In genomic region chr15:50685976-50686467, GRCh38 we compare ENCODE assay signal across 8 cellular contexts. TPM values are rescaled to one million over a fixed set of nuclear protein-coding genes. Genes with fewer than 3 reads are reported as not detected.
DNase-seq lines count a peak whose midpoint lies in the region; FAIRE-seq and TF ChIP-seq lines count a peak whose summit lies in the region.

No MANE protein-coding gene starts in this region.

- peaks cover 46% of the 10 kb centered on the region for H3K4me1 ChIP-seq in Loucy (ENCODE audit: insufficient read depth, low read length, poor library complexity, severe bottlenecking)

- peak overlapping the region; percentile 98 for H2AFZ ChIP-seq in Loucy (ENCODE audit: low read length)

- no peaks in the 10 kb centered on the region for H3K27me3 ChIP-seq in Loucy (ENCODE audit: insufficient read depth, low read length, poor library complexity, severe bottlenecking)

- no peak for TF ChIP-seq POLR2A in H54 (IDR thresholded peaks at IDR 0.05; ENCODE audit: low read depth, low read length)

- H3K9me2 ChIP-seq in Loucy (replicated peaks; ENCODE audit: low read depth, low read length): no peaks in the 10 kb centered on the region

- TF ChIP-seq CTCF in GM10266 (IDR thresholded peaks at IDR 0.05; ENCODE audit: control insufficient read depth, insufficient read depth, low read depth, missing control alignments) (no peak), Loucy (conservative IDR thresholded peaks at IDR 0.05; ENCODE audit: low read length) (no peak)

- FAIRE-seq in H54 (lab: Jason Lieb, UNC): no peak

- peak overlapping the region; percentile 90 for H3K4me2 ChIP-seq in Loucy (ENCODE audit: low read depth, low read length, poor library complexity, severe bottlenecking)

- H3K36me3 ChIP-seq in Loucy (ENCODE audit: insufficient read depth, low read length): no peaks in the 10 kb centered on the region

- peak overlapping the region; percentile 90 for H3K9ac ChIP-seq in Loucy (ENCODE audit: low read depth, low read length, poor library complexity, severe bottlenecking)

- H3K4me3 ChIP-seq in Loucy (ENCODE audit: low read length, poor library complexity, severe bottlenecking): peak overlapping the region; percentile 90

- no peaks in the 10 kb centered on the region for H3F3A ChIP-seq in Loucy (ENCODE audit: low read depth)

- peaks cover 68% of the 10 kb centered on the region for H3K79me2 ChIP-seq in Loucy (ENCODE audit: insufficient read depth, low read length)

- DNase-seq in GM10266 (ENCODE audit: extremely low spot score): peak; percentile 80
- peak; percentile 13 for DNase-seq in H54 (ENCODE audit: insufficient read length, low spot score)
- DNase-seq in UCSD-AML1 (lab: John Stamatoyannopoulos, UW; ENCODE audit: unreplicated experiment): peak; percentile 78
- DNase-seq in brain pericyte (ENCODE audit: low read depth, low spot score): peak; percentile 30
- peak; percentile 69 for DNase-seq in iris pigment epithelial cell (ENCODE audit: low read depth)
- peak; percentile 88 for DNase-seq in stimulated activated CD4-positive, alpha-beta T cell treated with anti-CD3 and anti-CD28 coated beads, Interleukin-15, amount 100 ng/mL, for 24 hours
- no peak for DNase-seq in mesenteric fat pad (ENCODE audit: low spot score)

- H3K9me3 ChIP-seq in Loucy (ENCODE audit: insufficient read depth, low read depth, low read length): no peaks in the 10 kb centered on the region

- H4K20me1 ChIP-seq in Loucy (ENCODE audit: insufficient read depth, low read length, poor library complexity, severe bottlenecking): peaks cover 54% of the 10 kb centered on the region

RNA-seq across cellular contexts. Expression of gene TRPM7, which starts 0.6 kb away (rescaled TPM):
- total RNA-seq in mesenteric fat pad: 41.1 TPM
